Comparison of ENCODE assay signal across 17 cellular contexts in genomic region chr2:71806432-71806831, GRCh38.
"Had no signal": no experiment of that assay in that cellular context is flagged by ENCODE, and none has a peak within 500 bp of the region (broad histone marks: within the 10 kb centered on the region; RNA-seq: fewer than 3 reads in every experiment).

No MANE protein-coding gene starts in this region.

- H3K4me3 Mint-ChIP-seq: naive thymus-derived CD8-positive, alpha-beta T cell had no signal

- H3K4me1 ChIP-seq: colonic mucosa, foreskin keratinocyte, transverse colon had no signal

- H3K4me3 ChIP-seq: colonic mucosa, mucosa of descending colon, stomach, thoracic aorta, transverse colon had no signal

- H3K4me1 Mint-ChIP-seq: naive thymus-derived CD8-positive, alpha-beta T cell had no signal

- H3K27ac Mint-ChIP-seq: naive thymus-derived CD8-positive, alpha-beta T cell had no signal

- H3K9me3 Mint-ChIP-seq: naive thymus-derived CD8-positive, alpha-beta T cell had no signal

- H3K9me3 ChIP-seq: colonic mucosa, mucosa of descending colon, neutrophil, stomach, thoracic aorta, transverse colon had no signal

- H3K27ac ChIP-seq: colonic mucosa, foreskin keratinocyte, neutrophil, stomach, thoracic aorta, transverse colon had no signal

- H3K27me3 ChIP-seq: colonic mucosa, transverse colon had no signal

- ATAC-seq: foreskin keratinocyte; mucosa of descending colon; naive thymus-derived CD8-positive, alpha-beta T cell had no signal

- H3K36me3 ChIP-seq: colonic mucosa, neutrophil, stomach, thoracic aorta, transverse colon had no signal

- DNase-seq: colonic mucosa; dermis blood vessel endothelial cell; erythroblast; foreskin keratinocyte; kidney glomerular epithelial cell; mammary epithelial cell; mucosa of descending colon; naive thymus-derived CD8-positive, alpha-beta T cell; small intestine; stimulated activated CD4-positive, alpha-beta T cell treated with anti-CD3 and anti-CD28 coated beads, Interleukin-12 subunit alpha, Interleukin-12 subunit beta, amount 100 ng/mL, for 4 hours; stimulated activated naive CD4-positive, alpha-beta T cell; stomach; substantia nigra; transverse colon had no signal

- FAIRE-seq: endothelial cell of umbilical vein, small intestine had no signal

- H3K36me3 Mint-ChIP-seq: naive thymus-derived CD8-positive, alpha-beta T cell had no signal
